In the genomic region with DNA sequence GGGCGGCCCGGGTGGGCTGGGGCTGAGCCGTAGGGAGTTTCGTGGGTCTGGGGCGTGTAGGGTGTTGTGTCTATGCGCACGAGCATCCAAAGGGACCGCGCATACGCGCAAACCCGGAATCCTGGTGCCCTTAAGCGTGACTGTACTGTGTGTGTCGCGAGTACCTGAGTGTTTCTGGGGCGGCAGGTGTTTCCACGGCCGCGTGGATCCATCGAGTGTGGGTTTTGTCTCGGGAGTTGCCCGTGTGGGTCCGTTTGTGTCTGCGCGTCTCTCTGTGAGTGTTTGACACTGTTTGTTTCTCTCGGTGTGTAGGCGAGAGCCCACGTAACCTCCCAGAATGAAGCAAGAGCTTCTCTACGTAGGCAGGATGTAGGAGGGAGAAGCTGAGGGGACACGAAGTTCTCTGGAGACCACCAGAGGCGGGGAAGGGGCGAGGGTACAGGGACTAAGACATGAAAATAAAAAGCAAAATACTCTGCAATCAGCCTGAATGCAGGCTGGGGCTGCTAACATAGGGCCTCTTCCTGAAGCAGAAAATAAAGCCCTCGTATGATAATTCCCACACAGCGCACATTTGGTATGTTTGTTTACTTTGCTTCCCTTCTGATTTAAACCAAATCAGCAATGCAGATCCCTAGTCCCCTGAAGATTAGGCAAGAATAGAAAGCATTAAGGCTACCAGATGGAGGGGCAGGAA, we compare ENCODE assay signal across 8 cellular contexts. TPM values are rescaled to one million over a fixed set of nuclear protein-coding genes. Genes with fewer than 3 reads are reported as not detected.
DNase-seq lines count a peak whose midpoint lies in the region; ATAC-seq and TF ChIP-seq lines count a peak whose summit lies in the region.
"Had no signal": no experiment of that assay in that cellular context is flagged by ENCODE, and none has a peak within 500 bp of the region (broad histone marks: within the 10 kb centered on the region; RNA-seq: fewer than 3 reads in every experiment).

No MANE protein-coding gene starts in this region.

- no peaks in the 10 kb centered on the region for H4K20me1 ChIP-seq in GM23248 (ENCODE audit: insufficient read depth)

- DNase-seq in GM23248 (peak; percentile 18), RWPE2 (ENCODE audit: low spot score) (no peak), right atrium auricular region (ENCODE audit: low spot score) (no peak), retinal pigment epithelial cell (ENCODE audit: low read depth) (no peak), HCEC 1CT (no peak)

- no peaks in the 10 kb centered on the region for H3K9me3 ChIP-seq in GM23248 (ENCODE audit: low read depth)
- H3K9me3 ChIP-seq in RWPE2 (ENCODE audit: severe bottlenecking), result no peaks in the 10 kb centered on the region
- no peaks in the 10 kb centered on the region for H3K9me3 ChIP-seq in right atrium auricular region

- H3K27me3 ChIP-seq in GM23248 (replicated peaks; ENCODE audit: insufficient read depth), result 0 out of 2 replicates have a peak, but pooled peaks cover 3% of the 10 kb centered on the region
- H3K27me3 ChIP-seq in RWPE2 (ENCODE audit: insufficient read depth, poor library complexity, severe bottlenecking), result peaks cover 39% of the 10 kb centered on the region
- H3K27me3 ChIP-seq in right atrium auricular region, result peaks cover 0 to 9% of the 10 kb centered on the region in 2 donors

- no peak for TF ChIP-seq CTCF in RWPE2 (IDR thresholded peaks at IDR 0.05; ENCODE audit: poor library complexity, severe bottlenecking)
- TF ChIP-seq CTCF in right atrium auricular region (IDR thresholded peaks at IDR 0.05), result no peak
- no peak for TF ChIP-seq CTCF in retinal pigment epithelial cell (conservative IDR thresholded peaks at IDR 0.05; ENCODE audit: low read depth, low read length)

- H3K79me2 ChIP-seq in GM23248 (ENCODE audit: insufficient read depth), result no peaks in the 10 kb centered on the region

- ATAC-seq in RWPE2 (ENCODE audit: low read depth), result no peak
- no peak for ATAC-seq in GM19023 (IDR thresholded peaks at IDR 0.05; ENCODE audit: unreplicated experiment)
- no peak for ATAC-seq in HG02759 (IDR thresholded peaks at IDR 0.05; ENCODE audit: unreplicated experiment)

- no peaks in the 10 kb centered on the region for H3F3A ChIP-seq in GM23248 (ENCODE audit: insufficient read depth)

- H3K4me3 ChIP-seq in GM23248, result peak overlapping the region; percentile 73
- peak overlapping the region; percentile 24 for H3K4me3 ChIP-seq in RWPE2 (ENCODE audit: severe bottlenecking)
- peak overlapping the region; percentile 41 to 50 for H3K4me3 ChIP-seq in right atrium auricular region
- peak overlapping the region; percentile 72 for H3K4me3 ChIP-seq in retinal pigment epithelial cell (ENCODE audit: low read length)

- H3K4me1 ChIP-seq in GM23248 (ENCODE audit: insufficient read depth), result 0 out of 2 replicates have a peak, but pooled peaks cover 5% of the 10 kb centered on the region
- no peaks in the 10 kb centered on the region for H3K4me1 ChIP-seq in RWPE2 (ENCODE audit: insufficient read depth, poor library complexity, severe bottlenecking)
- H3K4me1 ChIP-seq in right atrium auricular region, result peaks cover 0 to 15% of the 10 kb centered on the region in 2 donors

- H3K4me2 ChIP-seq in GM23248 (ENCODE audit: unreplicated experiment), result peak overlapping the region; percentile 87

- H3K9ac ChIP-seq in GM23248, result peak overlapping the region; percentile 54

- peak overlapping the region; percentile 65 for H2AFZ ChIP-seq in GM23248

- 5 to 6% methylated on average over 30 to 34 of the region's 34 CpGs for WGBS in GM23248 (ENCODE audit: low coverage in 1 of 2, low lambda C conversion rate in 2 of 2, missing lambda C conversion rate in 2 of 2), 2 experiments

- H3K9me2 ChIP-seq in GM23248 (ENCODE audit: insufficient read depth), result no peaks in the 10 kb centered on the region

- H3K36me3 ChIP-seq in GM23248 (ENCODE audit: low read depth), result no peaks in the 10 kb centered on the region
- no peaks in the 10 kb centered on the region for H3K36me3 ChIP-seq in RWPE2 (ENCODE audit: low read depth)
- H3K36me3 ChIP-seq in right atrium auricular region, result no peaks in the 10 kb centered on the region

- no peak overlapping the region for H3K27ac ChIP-seq in GM23248
- no peak overlapping the region for H3K27ac ChIP-seq in RWPE2 (ENCODE audit: poor library complexity, severe bottlenecking)
- no peak overlapping the region for H3K27ac ChIP-seq in right atrium auricular region

- in situ Hi-C loops in GM23248 (cut with MboI), result loop anchor here (10.0 to 25.0 kb wide), 2 partner anchors 1117 to 1585 kb away; no protein-coding TSS in a partner anchor

RNA-seq across cellular contexts. Expression of gene BRINP1, which starts 0.6 kb away (rescaled TPM):
- 8.0 and 9.0 TPM in 2 replicates for total RNA-seq in GM23248 (2014; rRNA removed; shearing (Covaris generic))
- polyA plus RNA-seq in GM23248 (2016; fragmentation: Nextera tagmentation; extraction: Ambion mirVana), result 6.0 and 6.2 TPM in 2 replicates
- total RNA-seq in right atrium auricular region, result 1 to 10 TPM in 1 of 2 donors, under 1 TPM in 1; 0.78 to 2.0 TPM
- total RNA-seq: T-helper 1 cell treated with Interleukin-12 subunit alpha and Interleukin-12 subunit beta and Interleukin-4 antibody, amounts not matched to agents 30 ng/mL and 1 ng/mL, for 36 hours had no signal
